10 cellular contexts compared by ENCODE assay signal in genomic region chr11:34313099-34313517, GRCh38. TPM values are rescaled to one million over a fixed set of nuclear protein-coding genes. Genes with fewer than 3 reads are reported as not detected.
DNase-seq lines count a peak whose midpoint lies in the region; ATAC-seq and TF ChIP-seq lines count a peak whose summit lies in the region.
"Had no signal": no experiment of that assay in that cellular context is flagged by ENCODE, and none has a peak within 500 bp of the region (broad histone marks: within the 10 kb centered on the region; RNA-seq: fewer than 3 reads in every experiment).

No MANE protein-coding gene starts in this region.

- H3K36me3 ChIP-seq in MG63 = no peaks in the 10 kb centered on the region
- H3K36me3 ChIP-seq: ascending aorta had no signal

- in situ Hi-C loops in KBM-7 (cut with MboI; ENCODE audit: low pct_unique_long_range_greater_than_20kb, low sequenced_read_pairs) = no loop called here

- ATAC-seq in GM19455 (IDR thresholded peaks at IDR 0.05; ENCODE audit: unreplicated experiment) (peak; percentile 91), HG03196 (IDR thresholded peaks at IDR 0.05; ENCODE audit: unreplicated experiment) (peak; percentile 73)

- H3K27me3 ChIP-seq in MG63 = no peaks in the 10 kb centered on the region
- H3K27me3 ChIP-seq: ascending aorta had no signal

- no peak overlapping the region for H3K4me3 ChIP-seq in GM12865 (ENCODE audit: low read depth, low read length)
- H3K4me3 ChIP-seq in MG63 = no peak overlapping the region
- H3K4me3 ChIP-seq: ascending aorta had no signal

- TF ChIP-seq CTCF in GM12865 (IDR thresholded peaks at IDR 0.05; ENCODE audit: insufficient read depth, low read depth, low read length, missing control alignments) = no peak

- DNase-seq in GM12865 (ENCODE audit: low read depth) (peak; percentile 81), germinal center (ENCODE audit: low spot score) (peak; percentile 52), KBM-7 (no peak), MG63 (no peak), NCI-H187 (lab: John Stamatoyannopoulos, UW) (no peak)
- no peak for DNase-seq in NK-92 treated with Interleukin-12 subunit alpha and Interleukin-12 subunit beta, amount 100 ng/mL, for 24 hours (lab: John Stamatoyannopoulos, UW)
- DNase-seq: NCI-H1105 had no signal

- H3K9me3 ChIP-seq in MG63 = no peaks in the 10 kb centered on the region
- H3K9me3 ChIP-seq: ascending aorta had no signal

RNA-seq across cellular contexts. Expression of gene ABTB2, which starts 44.7 kb away (rescaled TPM):
- total RNA-seq in MG63 (2014; rRNA removed; shearing (Covaris generic); ENCODE audit: low replicate concordance) = 1.7 and 2.6 TPM in 2 replicates

Comparison
In these comparisons a context has a peak if more than half of its experiments do, and no peak if none do; other contexts are left out.
1. DNase-seq: peak in GM12865 (single experiment) and germinal center (single experiment); none in KBM-7 (single experiment), MG63 (single experiment), NK-92 treated with Interleukin-12 subunit alpha and Interleukin-12 subunit beta, amount 100 ng/mL, for 24 hours (single experiment) and NCI-H187 (0 of 2).